Comparison of ENCODE assay signal across 8 cellular contexts in genomic region chr7:44849277-44850210, GRCh38. TPM values are rescaled to one million over a fixed set of nuclear protein-coding genes. Genes with fewer than 3 reads are reported as not detected.
A peak's percentile ranks its signal among the peaks of the same experiment; 100 is the strongest.
DNase-seq lines count a peak whose midpoint lies in the region; ATAC-seq and TF ChIP-seq lines count a peak whose summit lies in the region.

No MANE protein-coding gene starts in this region.

- no peak overlapping the region for H3K27ac ChIP-seq in CD4-positive, CD25-positive, alpha-beta regulatory T cell (ENCODE audit: insufficient read depth, low read length, poor library complexity, severe bottlenecking)

- H3K4me1 ChIP-seq in CD4-positive, CD25-positive, alpha-beta regulatory T cell (ENCODE audit: control insufficient read depth, insufficient read depth, low read length, poor library complexity, severe bottlenecking), result peaks cover 29% of the 10 kb centered on the region

- H3K27me3 Mint-ChIP-seq in CD4-positive, CD25-positive, alpha-beta regulatory T cell, result peaks cover 6% of the 10 kb centered on the region
- no peaks in the 10 kb centered on the region for H3K27me3 Mint-ChIP-seq in activated T-helper 17 cell treated with anti-CD3 and anti-CD28 coated beads, Interleukin-2, amount 50 U/mL, for 72 hours
- no peaks in the 10 kb centered on the region for H3K27me3 Mint-ChIP-seq in mesothelial cell of epicardium (ENCODE audit: low read depth)

- no peaks in the 10 kb centered on the region for H3K9me3 Mint-ChIP-seq in CD4-positive, CD25-positive, alpha-beta regulatory T cell
- no peaks in the 10 kb centered on the region for H3K9me3 Mint-ChIP-seq in activated T-helper 17 cell treated with anti-CD3 and anti-CD28 coated beads, Interleukin-2, amount 50 U/mL, for 72 hours
- H3K9me3 Mint-ChIP-seq in mesothelial cell of epicardium, result no peaks in the 10 kb centered on the region

- H3K9me3 ChIP-seq in CD4-positive, CD25-positive, alpha-beta regulatory T cell (ENCODE audit: control insufficient read depth in 2 of 2, low read length in 2 of 2), result no peaks in the 10 kb centered on the region

- H3K27me3 ChIP-seq in CD4-positive, CD25-positive, alpha-beta regulatory T cell (ENCODE audit: control insufficient read depth, insufficient read depth, low read length), result no peaks in the 10 kb centered on the region

- H3K4me3 Mint-ChIP-seq in CD4-positive, CD25-positive, alpha-beta regulatory T cell, result peak overlapping the region; percentile 96 to 99 (median 96)
- peak overlapping the region; percentile 91 for H3K4me3 Mint-ChIP-seq in activated T-helper 17 cell treated with anti-CD3 and anti-CD28 coated beads, Interleukin-2, amount 50 U/mL, for 72 hours
- H3K4me3 Mint-ChIP-seq in mesothelial cell of epicardium, result peak overlapping the region; percentile 96

- H3K36me3 ChIP-seq in CD4-positive, CD25-positive, alpha-beta regulatory T cell (ENCODE audit: control insufficient read depth, insufficient read depth, low read length), result no peaks in the 10 kb centered on the region

- no peak overlapping the region for H3K4me3 ChIP-seq in CD4-positive, CD25-positive, alpha-beta regulatory T cell (ENCODE audit: low read depth, low read length)
- peak overlapping the region; percentile 87 for H3K4me3 ChIP-seq in HFF-Myc (replicated peaks; ENCODE audit: low read depth, low read length)

- TF ChIP-seq CTCF in HFF-Myc (IDR thresholded peaks at IDR 0.05; ENCODE audit: low read depth, low read length, missing control alignments) (no peak), mesothelial cell of epicardium (IDR thresholded peaks at IDR 0.05; ENCODE audit: unreplicated experiment) (no peak)

- H3K27ac Mint-ChIP-seq in CD4-positive, CD25-positive, alpha-beta regulatory T cell, result peak overlapping the region; percentile 62 to 98 (median 87)
- peak overlapping the region; percentile 91 for H3K27ac Mint-ChIP-seq in activated T-helper 17 cell treated with anti-CD3 and anti-CD28 coated beads, Interleukin-2, amount 50 U/mL, for 72 hours
- peak overlapping the region; percentile 98 for H3K27ac Mint-ChIP-seq in mesothelial cell of epicardium

- H3K4me1 Mint-ChIP-seq in CD4-positive, CD25-positive, alpha-beta regulatory T cell, result peaks cover 17 to 34% (median 29%) of the 10 kb centered on the region in 4 donors
- H3K4me1 Mint-ChIP-seq in activated T-helper 17 cell treated with anti-CD3 and anti-CD28 coated beads, Interleukin-2, amount 50 U/mL, for 72 hours, result peaks cover 19% of the 10 kb centered on the region
- peaks cover 28% of the 10 kb centered on the region for H3K4me1 Mint-ChIP-seq in mesothelial cell of epicardium

- no peak for DNase-seq in CD4-positive, CD25-positive, alpha-beta regulatory T cell
- DNase-seq in HFF-Myc (ENCODE audit: extremely low read depth, low read depth) (no peak), mesothelial cell of epicardium (ENCODE audit: low spot score in 2 of 2, unreplicated experiment in 2 of 2) (no peak), D341Med (ENCODE audit: low spot score) (no peak), NK-92 (lab: John Stamatoyannopoulos, UW; ENCODE audit: unreplicated experiment) (no peak)

- no peak for ATAC-seq in CD4-positive, CD25-positive, alpha-beta regulatory T cell (ENCODE audit: low read depth in 2 of 2)
- ATAC-seq in activated T-helper 17 cell treated with anti-CD3 and anti-CD28 coated beads, Interleukin-2, amount 50 U/mL, for 72 hours (replicated peaks), result no peak
- ATAC-seq in GM18868 (IDR thresholded peaks at IDR 0.05; ENCODE audit: unreplicated experiment), result no peak
- no peak for ATAC-seq in GM19455 (IDR thresholded peaks at IDR 0.05; ENCODE audit: unreplicated experiment)

- H3K36me3 Mint-ChIP-seq in CD4-positive, CD25-positive, alpha-beta regulatory T cell, result no peaks in the 10 kb centered on the region
- peaks cover 25% of the 10 kb centered on the region for H3K36me3 Mint-ChIP-seq in activated T-helper 17 cell treated with anti-CD3 and anti-CD28 coated beads, Interleukin-2, amount 50 U/mL, for 72 hours (ENCODE audit: low read depth)
- H3K36me3 Mint-ChIP-seq in mesothelial cell of epicardium, result no peaks in the 10 kb centered on the region

RNA-seq across cellular contexts. Expression of gene H2AZ2, which starts 1.7 kb away (rescaled TPM):
- total RNA-seq in CD4-positive, CD25-positive, alpha-beta regulatory T cell, result 186 TPM
- polyA plus RNA-seq in CD4-positive, CD25-positive, alpha-beta regulatory T cell, result 100 to 1,000 TPM; 250 to 315 (median 275) TPM
- 100 to 1,000 TPM; 156 to 157 TPM for total RNA-seq in activated T-helper 17 cell treated with anti-CD3 and anti-CD28 coated beads, Interleukin-2, amount 50 U/mL, for 72 hours
- 150 to 156 TPM (median 156 TPM) in 3 replicates for total RNA-seq in mesothelial cell of epicardium

RNA-seq across cellular contexts. Expression of gene PURB, which starts 35.8 kb away (rescaled TPM):
- 29.9 TPM for total RNA-seq in CD4-positive, CD25-positive, alpha-beta regulatory T cell
- polyA plus RNA-seq in CD4-positive, CD25-positive, alpha-beta regulatory T cell, result 1 to 10 TPM; 1.1 to 2.5 (median 1.9) TPM
- 10 to 100 TPM; 22.5 to 24.5 TPM for total RNA-seq in activated T-helper 17 cell treated with anti-CD3 and anti-CD28 coated beads, Interleukin-2, amount 50 U/mL, for 72 hours
- 33.2 to 33.7 TPM (median 33.5 TPM) in 3 replicates for total RNA-seq in mesothelial cell of epicardium

RNA-seq across cellular contexts. Expression of gene PPIA, which starts 53.1 kb away (rescaled TPM):
- 670 TPM for total RNA-seq in CD4-positive, CD25-positive, alpha-beta regulatory T cell
- 1,000 to 10,000 TPM; 4,149 to 4,426 (median 4,258) TPM for polyA plus RNA-seq in CD4-positive, CD25-positive, alpha-beta regulatory T cell
- total RNA-seq in activated T-helper 17 cell treated with anti-CD3 and anti-CD28 coated beads, Interleukin-2, amount 50 U/mL, for 72 hours, result 1,000 to 10,000 TPM; 1,915 to 2,917 TPM
- 935 to 982 TPM (median 943 TPM) in 3 replicates for total RNA-seq in mesothelial cell of epicardium
